Comparison of ENCODE assay signal across 12 cellular contexts in the genomic region with DNA sequence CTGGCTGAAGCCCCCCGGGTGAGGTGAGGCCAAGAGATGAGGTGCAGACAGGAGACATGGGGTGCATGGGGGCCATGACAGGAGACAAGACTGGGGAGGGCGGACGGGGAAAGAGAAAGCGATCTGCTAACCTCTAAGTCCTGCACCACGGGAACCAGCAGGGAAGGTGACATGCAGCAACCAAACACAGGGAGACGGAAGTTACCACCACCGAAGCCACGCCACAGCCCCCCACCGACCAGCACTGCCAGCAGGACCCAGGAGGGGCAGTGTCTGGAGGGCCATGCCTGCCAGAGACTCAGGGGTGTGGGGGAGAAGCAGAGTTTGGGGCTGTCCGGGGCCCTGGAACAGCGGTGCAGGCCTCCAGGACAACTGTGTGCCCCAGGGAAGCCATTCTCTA. TPM values are rescaled to one million over a fixed set of nuclear protein-coding genes. Genes with fewer than 3 reads are reported as not detected.
"Had no signal": no experiment of that assay in that cellular context is flagged by ENCODE, and none has a peak within 500 bp of the region (broad histone marks: within the 10 kb centered on the region; RNA-seq: fewer than 3 reads in every experiment).

No MANE protein-coding gene starts in this region.

- H3K9me3 Mint-ChIP-seq: activated T-helper 1 cell treated with anti-CD3 and anti-CD28 coated beads, Interleukin-12 subunit alpha, Interleukin-12 subunit beta, Interleukin-2, Interleukin-4 antibody, amounts not matched to agents 30 ng/mL and 10 ng/mL and 1 ng/mL, durations not matched to agents 14 hours and 24 hours and 36 hours; naive thymus-derived CD8-positive, alpha-beta T cell had no signal

- H3K4me1 ChIP-seq: ascending aorta, pancreas had no signal

- ATAC-seq: naive thymus-derived CD8-positive, alpha-beta T cell; pancreas had no signal

- H3K27me3 ChIP-seq: ascending aorta, pancreas, tibial artery had no signal

- H3K9me3 ChIP-seq: ascending aorta, pancreas, tibial artery had no signal

- H3K27me3 Mint-ChIP-seq: naive thymus-derived CD8-positive, alpha-beta T cell had no signal

- H3K27ac Mint-ChIP-seq: activated T-helper 1 cell treated with anti-CD3 and anti-CD28 coated beads, Interleukin-12 subunit alpha, Interleukin-12 subunit beta, Interleukin-2, Interleukin-4 antibody, amounts not matched to agents 30 ng/mL and 10 ng/mL and 1 ng/mL, durations not matched to agents 14 hours and 24 hours and 36 hours had no signal

- H3K4me3 ChIP-seq: ascending aorta, pancreas, tibial artery had no signal

- H3K4me3 Mint-ChIP-seq: activated T-helper 1 cell treated with anti-CD3 and anti-CD28 coated beads, Interleukin-12 subunit alpha, Interleukin-12 subunit beta, Interleukin-2, Interleukin-4 antibody, amounts not matched to agents 30 ng/mL and 10 ng/mL and 1 ng/mL, durations not matched to agents 14 hours and 24 hours and 36 hours; naive thymus-derived CD8-positive, alpha-beta T cell had no signal

- DNase-seq: activated CD4-positive, alpha-beta T cell treated with anti-CD3 and anti-CD28 coated beads, Interleukin-2, amount 50 U/mL, for 4 hours; activated CD8-positive, alpha-beta memory T cell treated with anti-CD3 and anti-CD28 coated beads, Interleukin-2, amount 50 U/mL, for 4 hours; activated naive CD4-positive, alpha-beta T cell; foreskin melanocyte; islet precursor cell; naive thymus-derived CD8-positive, alpha-beta T cell; stimulated activated CD4-positive, alpha-beta T cell treated with anti-CD3 and anti-CD28 coated beads, Interleukin-4, amount 100 ng/mL, for 4 hours; tibial artery had no signal

- H3K27ac ChIP-seq: ascending aorta, pancreas, tibial artery had no signal

- FAIRE-seq: colon, pancreas had no signal

RNA-seq across cellular contexts. Expression of gene RASL10A, which starts 14.1 kb away (rescaled TPM):
- total RNA-seq: ascending aorta had no signal
- polyA plus RNA-seq: naive thymus-derived CD8-positive, alpha-beta T cell had no signal

RNA-seq across cellular contexts. Expression of gene GAS2L1, which starts 23.1 kb away (rescaled TPM):
- total RNA-seq: naive thymus-derived CD8-positive, alpha-beta T cell had no signal
